27 cellular contexts compared by ENCODE assay signal in genomic region chr5:149641600-149641999, GRCh38.
"Had no signal": no experiment of that assay in that cellular context is flagged by ENCODE, and none has a peak within 500 bp of the region (broad histone marks: within the 10 kb centered on the region; RNA-seq: fewer than 3 reads in every experiment).

No MANE protein-coding gene starts in this region.

- H3K9ac ChIP-seq: neural progenitor cell, parathyroid adenoma had no signal

- H3K79me2 ChIP-seq: parathyroid adenoma had no signal

- H3K4me3 ChIP-seq: body of pancreas, lung, neural progenitor cell, skin epidermis, suprapubic skin had no signal

- H3K4me2 ChIP-seq: neural progenitor cell had no signal

- H3K27me3 ChIP-seq: body of pancreas, gastroesophageal sphincter, heart right ventricle, neural progenitor cell, suprapubic skin had no signal

- H3K9me3 Mint-ChIP-seq: activated CD4-positive, alpha-beta T cell treated with anti-CD3 and anti-CD28 coated beads, Interleukin-2, amount 10 ng/mL, durations not matched to agents 24 days and 14 days; activated T-cell treated with anti-CD3 and anti-CD28 coated beads, Interleukin-2, amount 50 U/mL, for 72 hours; naive B cell; neural progenitor cell; type B pancreatic cell; WTC11 had no signal

- H3K36me3 Mint-ChIP-seq: activated naive CD8-positive, alpha-beta T cell; naive B cell; neural progenitor cell; type B pancreatic cell; WTC11 had no signal

- H3K9me3 ChIP-seq: body of pancreas, gastroesophageal sphincter, heart right ventricle, suprapubic skin had no signal

- H3K27ac ChIP-seq: neural progenitor cell, parathyroid adenoma had no signal

- H3K4me3 Mint-ChIP-seq: activated CD4-positive, alpha-beta T cell treated with anti-CD3 and anti-CD28 coated beads, Interleukin-2, amount 10 ng/mL, durations not matched to agents 24 days and 14 days; activated CD8-positive, alpha-beta T cell treated with anti-CD3 and anti-CD28 coated beads, Interleukin-2, amount 10 ng/mL, durations not matched to agents 7 days and 5 days; activated naive CD8-positive, alpha-beta T cell; activated T-cell treated with anti-CD3 and anti-CD28 coated beads, Interleukin-2, amount 50 U/mL, for 72 hours; naive B cell; neural progenitor cell; type B pancreatic cell; WTC11 had no signal

- H3K27me3 Mint-ChIP-seq: activated CD4-positive, alpha-beta T cell treated with anti-CD3 and anti-CD28 coated beads, Interleukin-2, amount 10 ng/mL, durations not matched to agents 24 days and 14 days; activated naive CD8-positive, alpha-beta T cell; naive B cell had no signal

- H3K36me3 ChIP-seq: gastroesophageal sphincter, heart right ventricle, neural progenitor cell, suprapubic skin had no signal

- H2AFZ ChIP-seq: neural progenitor cell, parathyroid adenoma had no signal

- H3K4me1 ChIP-seq: body of pancreas, neural progenitor cell had no signal

- H3K4me1 Mint-ChIP-seq: activated CD4-positive, alpha-beta T cell treated with anti-CD3 and anti-CD28 coated beads, Interleukin-2, amount 10 ng/mL, durations not matched to agents 24 days and 14 days had no signal

- H3K27ac Mint-ChIP-seq: activated CD4-positive, alpha-beta T cell treated with anti-CD3 and anti-CD28 coated beads, Interleukin-2, amount 10 ng/mL, durations not matched to agents 24 days and 14 days; activated CD8-positive, alpha-beta T cell treated with anti-CD3 and anti-CD28 coated beads, Interleukin-2, amount 10 ng/mL, durations not matched to agents 7 days and 5 days; activated naive CD8-positive, alpha-beta T cell; activated T-cell treated with anti-CD3 and anti-CD28 coated beads, Interleukin-2, amount 50 U/mL, for 72 hours; naive B cell; neural progenitor cell; type B pancreatic cell; WTC11 had no signal

- ATAC-seq: activated CD8-positive, alpha-beta T cell treated with anti-CD3 and anti-CD28 coated beads, Interleukin-2, amount 10 ng/mL, durations not matched to agents 7 days and 5 days; activated T-cell treated with anti-CD3 and anti-CD28 coated beads, Interleukin-2, amount 50 U/mL, for 72 hours; SK-N-SH treated with all-trans-retinoic acid at 6 μM for 48 hours; WTC11 had no signal

- DNase-seq: activated CD4-positive, alpha-beta T cell treated with anti-CD3 and anti-CD28 coated beads, Interleukin-2, amount 10 ng/mL, durations not matched to agents 24 days and 14 days; activated CD8-positive, alpha-beta memory T cell treated with anti-CD3 and anti-CD28 coated beads, Interleukin-2, amount 50 U/mL, for 4 hours; activated CD8-positive, alpha-beta T cell treated with anti-CD3 and anti-CD28 coated beads, Interleukin-2, amount 10 ng/mL, durations not matched to agents 7 days and 5 days; activated gamma-delta T cell; activated T-cell treated with anti-CD3 and anti-CD28 coated beads, Interleukin-2, amount 50 U/mL, for 72 hours; amygdala; central memory CD4-positive, alpha-beta T cell; cortex of kidney; effector CD4-positive, alpha-beta T cell; left cardiac atrium; midbrain; naive B cell; retina; stimulated activated CD4-positive, alpha-beta T cell treated with anti-CD3 and anti-CD28 coated beads, Interleukin-4, amount 100 ng/mL, for 24 hours; stimulated activated naive CD4-positive, alpha-beta T cell had no signal
